ENCODE assay signal across 23 cellular contexts in genomic region chr20:9415426-9415825, GRCh38.
DNase-seq lines count a peak whose midpoint lies in the region; ATAC-seq, FAIRE-seq and TF ChIP-seq lines count a peak whose summit lies in the region.
"Had no signal": no experiment of that assay in that cellular context is flagged by ENCODE, and none has a peak within 500 bp of the region (broad histone marks: within the 10 kb centered on the region; RNA-seq: fewer than 3 reads in every experiment).

No MANE protein-coding gene starts in this region.

- intact Hi-C loops in IMR-90 (cut with micrococcal nuclease) = no loop called here

- dilution Hi-C loops in IMR-90 (cut with HindIII; ENCODE audit: low sequenced_read_pairs, unreplicated experiment) = no loop called here

- FAIRE-seq in A549 (lab: Jason Lieb, UNC) = peak; percentile 72
- FAIRE-seq: G401.6, GM12891, GM19239 had no signal

- CTCF ChIA-PET in A549 (lab: Yijun Ruan, JAX) = interaction anchor here (0.7 to 11.9 kb wide), 3 partner anchors 8 to 201 kb away, joined by 3 to 385 read pairs (median 106); no protein-coding TSS in a partner anchor
- CTCF ChIA-PET in IMR-90 (lab: Yijun Ruan, JAX) = no interaction called here

- H3K27me3 ChIP-seq in IMR-90 (ENCODE audit: control insufficient read depth, insufficient read depth, low read length) = no peaks in the 10 kb centered on the region
- H3K27me3 ChIP-seq: BE2C, BLaER1 had no signal

- TF ChIP-seq EP300 in A549 (IDR thresholded peaks at IDR 0.05) = no peak

- POLR2A ChIA-PET in A549 (lab: Yijun Ruan, JAX) = no interaction called here
- POLR2A ChIA-PET in IMR-90 (lab: Charles Lee; ENCODE audit: unreplicated experiment) = no interaction called here

- H2BK120ac ChIP-seq in IMR-90 (ENCODE audit: low read depth, low read length) = no peak overlapping the region

- no peaks in the 10 kb centered on the region for H3K4me1 ChIP-seq in A549
- no peaks in the 10 kb centered on the region for H3K4me1 ChIP-seq in IMR-90 (ENCODE audit: control insufficient read depth, insufficient read depth, low read length)
- H3K4me1 ChIP-seq: BE2C had no signal

- no peaks in the 10 kb centered on the region for H3K9me3 ChIP-seq in A549
- no peaks in the 10 kb centered on the region for H3K9me3 ChIP-seq in IMR-90 (ENCODE audit: control insufficient read depth, insufficient read depth, low read length)
- H3K9me3 ChIP-seq: BE2C, BLaER1 had no signal

- H3K4me3 ChIP-seq in A549 = no peak overlapping the region
- H3K4me3 ChIP-seq in IMR-90 (ENCODE audit: insufficient read depth, low read depth, low read length) = no peak overlapping the region
- H3K4me3 ChIP-seq: BLaER1 had no signal

- H3K36me3 ChIP-seq in IMR-90 (ENCODE audit: control insufficient read depth, insufficient read depth, low read length) = peaks cover 9% of the 10 kb centered on the region
- H3K36me3 ChIP-seq: BLaER1 had no signal

- TF ChIP-seq CTCF in A549 (IDR thresholded peaks at IDR 0.05) (no peak), IMR-90 (conservative IDR thresholded peaks at IDR 0.05; ENCODE audit: low read depth, low read length) (no peak)

- no peak overlapping the region for H2BK5ac ChIP-seq in IMR-90 (ENCODE audit: low read depth, low read length, poor library complexity, severe bottlenecking)

- TF ChIP-seq POLR2A in A549 (IDR thresholded peaks at IDR 0.05; ENCODE audit: low read length) (no peak), IMR-90 (IDR thresholded peaks at IDR 0.05; ENCODE audit: low read depth, low read length) (no peak)

- no peak overlapping the region for H2BK20ac ChIP-seq in IMR-90 (ENCODE audit: low read depth, low read length)

- no peak overlapping the region for H3K14ac ChIP-seq in IMR-90 (replicated peaks; ENCODE audit: low read depth, low read length)

- H2AK5ac ChIP-seq in IMR-90 (ENCODE audit: low read depth, low read length) = no peak overlapping the region

- no peak overlapping the region for H2AFZ ChIP-seq in IMR-90 (replicated peaks; ENCODE audit: low read length, poor library complexity)

- peaks cover 3% of the 10 kb centered on the region; the same call in 1 of the 2 replicates for H3K9me1 ChIP-seq in IMR-90 (ENCODE audit: insufficient read depth, low read length)

- H3K4ac ChIP-seq in IMR-90 (ENCODE audit: low read depth, low read length) = no peak overlapping the region

- H2BK15ac ChIP-seq in IMR-90 (ENCODE audit: low read depth, low read length) = no peak overlapping the region; the same call in 2 of the 3 replicates

- no peaks in the 10 kb centered on the region for H4K20me1 ChIP-seq in IMR-90 (ENCODE audit: insufficient read depth, low read length)
- H4K20me1 ChIP-seq: BLaER1 had no signal

- DNase-seq in A549 (ENCODE audit: low read depth in 1 of 2, low spot score in 1 of 2) (no peak), IMR-90 (no peak), cerebellum (ENCODE audit: low spot score) (peak; percentile 57)
- DNase-seq: ACHN; BE2C; CD4-positive, alpha-beta memory T cell; CD4-positive, CD25-positive, alpha-beta regulatory T cell; CD8-positive, alpha-beta memory T cell; COR-L47; DMS 273 treated with DMSO at 0.1 percent for 48 hours; DMS153; DMS53; DMS79; DND-41; EL; GF-D8 had no signal

- peak overlapping the region; percentile 76 for H2AK9ac ChIP-seq in IMR-90 (replicated peaks; ENCODE audit: low read depth, low read length, poor library complexity)

- BruUV-seq in IMR-90 (replicated peaks; lab: Mats Ljungman, UMichigan) = no TSS peak

- no peak overlapping the region for H3K4me2 ChIP-seq in A549
- H3K4me2 ChIP-seq in IMR-90 (ENCODE audit: low read depth, low read length) = no peak overlapping the region
- H3K4me2 ChIP-seq: BLaER1 had no signal

- H3K9ac ChIP-seq in IMR-90 (ENCODE audit: low read depth, low read length) = no peak overlapping the region
- H3K9ac ChIP-seq: BLaER1 had no signal

- in situ Hi-C loops in IMR-90 (cut with MboI; ENCODE audit: low sequenced_read_pairs) = loop anchor here (25.0 kb wide), 1 partner anchor 497 kb away; no protein-coding TSS in a partner anchor

- H4K8ac ChIP-seq in IMR-90 (ENCODE audit: low read depth in 2 of 2, low read length in 2 of 2) = no peak overlapping the region

- ATAC-seq in A549 (no peak), IMR-90 (ENCODE audit: low read depth) (no peak), HG02759 (IDR thresholded peaks at IDR 0.05; ENCODE audit: unreplicated experiment) (no peak), HG03025 (IDR thresholded peaks at IDR 0.05; ENCODE audit: low FRiP score, unreplicated experiment) (no peak)

- no peak overlapping the region for H3K18ac ChIP-seq in IMR-90 (ENCODE audit: low read depth, low read length)

- no peak overlapping the region for H4K5ac ChIP-seq in IMR-90 (ENCODE audit: low read depth, low read length)

- no peaks in the 10 kb centered on the region for H3K79me1 ChIP-seq in IMR-90 (ENCODE audit: low read depth in 1 of 2, low read length in 2 of 2)

- H3K27ac ChIP-seq in A549 (no peak overlapping the region), IMR-90 (ENCODE audit: insufficient read depth, low read length) (no peak overlapping the region)
- H3K27ac ChIP-seq: 22Rv1, BLaER1 had no signal

- WGBS in A549 (ENCODE audit: missing lambda C conversion rate) = 99% methylated on average over 2 of the region's 2 CpGs
- WGBS in IMR-90 (ENCODE audit: extremely low coverage in 2 of 2, insufficient read length in 1 of 2), 2 experiments = 100% methylated on average over 1 of the region's 2 CpGs; no CpG with 5 or more reads in 1 of the 2 experiments

- H4K91ac ChIP-seq in IMR-90 (ENCODE audit: insufficient read depth, low read depth, low read length) = no peak overlapping the region

- no peak for TF ChIP-seq RAD21 in A549 (conservative IDR thresholded peaks at IDR 0.05 in 1 of 2, IDR thresholded peaks at IDR 0.05 in 1 of 2)
- no peak for TF ChIP-seq RAD21 in IMR-90 (IDR thresholded peaks at IDR 0.05; ENCODE audit: low read length)

- no peak overlapping the region for H3K23ac ChIP-seq in IMR-90 (ENCODE audit: low read depth, low read length)

- no peak overlapping the region for H3K56ac ChIP-seq in IMR-90 (ENCODE audit: extremely low read depth, insufficient read depth, low read length)

TF ChIP-seq in A549, 52 proteins besides CTCF, POLR2A, EP300 and RAD21 (continues in another document):
- no peak for TF ChIP-seq ZSCAN20 (CRISPR knock-in tag; IDR thresholded peaks at IDR 0.05)
- TF ChIP-seq BHLHE40 (IDR thresholded peaks at IDR 0.05; ENCODE audit: low read depth, low read length) = no peak
- TF ChIP-seq HEYL (CRISPR knock-in tag; IDR thresholded peaks at IDR 0.05) = no peak
- no peak for TF ChIP-seq ZFP36 (IDR thresholded peaks at IDR 0.05; ENCODE audit: borderline replicate concordance, partially characterized antibody)
- TF ChIP-seq MAFK (IDR thresholded peaks at IDR 0.05; ENCODE audit: partially characterized antibody) = no peak
- no peak for TF ChIP-seq CEBPB (IDR thresholded peaks at IDR 0.05)
- TF ChIP-seq, protein P1, sequence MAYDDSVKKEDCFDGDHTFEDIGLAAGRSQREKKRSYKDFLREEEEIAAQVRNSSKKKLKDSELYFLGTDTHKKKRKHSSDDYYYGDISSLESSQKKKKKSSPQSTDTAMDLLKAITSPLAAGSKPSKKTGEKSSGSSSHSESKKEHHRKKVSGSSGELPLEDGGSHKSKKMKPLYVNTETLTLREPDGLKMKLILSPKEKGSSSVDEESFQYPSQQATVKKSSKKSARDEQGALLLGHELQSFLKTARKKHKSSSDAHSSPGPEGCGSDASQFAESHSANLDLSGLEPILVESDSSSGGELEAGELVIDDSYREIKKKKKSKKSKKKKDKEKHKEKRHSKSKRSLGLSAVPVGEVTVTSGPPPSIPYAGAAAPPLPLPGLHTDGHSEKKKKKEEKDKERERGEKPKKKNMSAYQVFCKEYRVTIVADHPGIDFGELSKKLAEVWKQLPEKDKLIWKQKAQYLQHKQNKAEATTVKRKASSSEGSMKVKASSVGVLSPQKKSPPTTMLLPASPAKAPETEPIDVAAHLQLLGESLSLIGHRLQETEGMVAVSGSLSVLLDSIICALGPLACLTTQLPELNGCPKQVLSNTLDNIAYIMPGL (CRISPR knock-in tag; IDR thresholded peaks at IDR 0.05; ENCODE audit: borderline replicate concordance) = no peak
- TF ChIP-seq FOXS1 (CRISPR knock-in tag; IDR thresholded peaks at IDR 0.05) = no peak
- no peak for TF ChIP-seq SREBF2 (IDR thresholded peaks at IDR 0.05)
- TF ChIP-seq CBX2 (IDR thresholded peaks at IDR 0.05; ENCODE audit: borderline replicate concordance, low read depth) = no peak
- TF ChIP-seq HOXA7 (CRISPR knock-in tag; IDR thresholded peaks at IDR 0.05) = no peak

TF ChIP-seq in IMR-90, 13 proteins besides CTCF, POLR2A, EP300 and RAD21:
- TF ChIP-seq NFE2L2 (IDR thresholded peaks at IDR 0.05; ENCODE audit: low read depth, low read length) (no peak), RCOR1 (IDR thresholded peaks at IDR 0.05; ENCODE audit: insufficient replicate concordance, low read length) (no peak), MXI1 (IDR thresholded peaks at IDR 0.05; ENCODE audit: borderline replicate concordance, low read depth, low read length) (no peak), CEBPB (IDR thresholded peaks at IDR 0.05; ENCODE audit: low read depth, low read length) (0 out of 2 replicates have a peak, but pooled peaks have one; percentile 11)
